In genomic region chr1:68174173-68175113, GRCh38 we compare ENCODE assay signal across 1 cellular context.
TF ChIP-seq lines count a peak whose summit lies in the region.

No MANE protein-coding gene starts in this region.

TF ChIP-seq in HEK293, 187 proteins besides CTCF, POLR2A, EP300 and RAD21 (continued from another document and continues in another):
- 0 out of 2 replicates have a peak, but pooled peaks have one; percentile 12 for TF ChIP-seq ZNF184 (tag by site-specific recombination; IDR thresholded peaks at IDR 0.05)
- TF ChIP-seq ZNF660 (tag by site-specific recombination; IDR thresholded peaks at IDR 0.05) = peak; percentile 82; the same call in 1 of the 2 replicates
- TF ChIP-seq ZBTB21 (tag by site-specific recombination; IDR thresholded peaks at IDR 0.05) = no peak
- peak; percentile 41; the same call in 1 of the 2 replicates for TF ChIP-seq TRIM28 (IDR thresholded peaks at IDR 0.05; ENCODE audit: borderline replicate concordance, low read length)
- no peak for TF ChIP-seq ZNF239 (tag by site-specific recombination; IDR thresholded peaks at IDR 0.05)
- no peak for TF ChIP-seq MEIS1 (CRISPR knock-in tag; IDR thresholded peaks at IDR 0.05; ENCODE audit: borderline replicate concordance)
- no peak for TF ChIP-seq KLF16 (tag by site-specific recombination; IDR thresholded peaks at IDR 0.05)
- TF ChIP-seq ZNF391 (tag by site-specific recombination; IDR thresholded peaks at IDR 0.05; ENCODE audit: borderline replicate concordance, low read depth) = no peak
- no peak for TF ChIP-seq ZNF48 (tag by site-specific recombination; IDR thresholded peaks at IDR 0.05)
- no peak for TF ChIP-seq ZNF555 (tag by site-specific recombination; conservative IDR thresholded peaks at IDR 0.05)
- peak; percentile 17; the same call in 1 of the 2 replicates for TF ChIP-seq ZNF600 (tag by site-specific recombination; IDR thresholded peaks at IDR 0.05)
- no peak for TF ChIP-seq ZSCAN18 (tag by site-specific recombination; IDR thresholded peaks at IDR 0.05)
- peak; percentile 29; the same call in 1 of the 2 replicates for TF ChIP-seq ZNF341 (tag by site-specific recombination; IDR thresholded peaks at IDR 0.05; ENCODE audit: low read depth)
- TF ChIP-seq GFI1B (tag by site-specific recombination; IDR thresholded peaks at IDR 0.05) = no peak
- peak; percentile 63; the same call in 1 of the 2 replicates for TF ChIP-seq ZNF843 (tag by site-specific recombination; IDR thresholded peaks at IDR 0.05)
- peak; percentile 10; the same call in 1 of the 2 replicates for TF ChIP-seq ZNF501 (tag by site-specific recombination; IDR thresholded peaks at IDR 0.05)
- no peak for TF ChIP-seq ZSCAN5A (tag by site-specific recombination; IDR thresholded peaks at IDR 0.05)
- TF ChIP-seq ZNF23 (tag by site-specific recombination; IDR thresholded peaks at IDR 0.05; ENCODE audit: borderline replicate concordance) = no peak
- TF ChIP-seq ZNF211 (tag by site-specific recombination; IDR thresholded peaks at IDR 0.05; ENCODE audit: low read depth) = no peak
- no peak for TF ChIP-seq PRDM1 (tag by site-specific recombination; IDR thresholded peaks at IDR 0.05)
- no peak for TF ChIP-seq ZNF174 (tag by site-specific recombination; IDR thresholded peaks at IDR 0.05)
- TF ChIP-seq ZNF354C (tag by site-specific recombination; IDR thresholded peaks at IDR 0.05; ENCODE audit: borderline replicate concordance, low read depth) = no peak
- no peak for TF ChIP-seq ZNF404 (tag by site-specific recombination; IDR thresholded peaks at IDR 0.05)
- TF ChIP-seq ZNF146 (tag by site-specific recombination; IDR thresholded peaks at IDR 0.05) = no peak
- TF ChIP-seq ZNF221 (tag by site-specific recombination; IDR thresholded peaks at IDR 0.05; ENCODE audit: borderline replicate concordance) = no peak
- no peak for TF ChIP-seq ZNF560 (tag by site-specific recombination; IDR thresholded peaks at IDR 0.05; ENCODE audit: borderline replicate concordance)
- no peak for TF ChIP-seq ZNF76 (tag by site-specific recombination; IDR thresholded peaks at IDR 0.05; ENCODE audit: borderline replicate concordance, low read depth)
- no peak for TF ChIP-seq ZNF302 (tag by site-specific recombination; IDR thresholded peaks at IDR 0.05; ENCODE audit: low read depth)
- TF ChIP-seq HOXA7 (CRISPR knock-in tag; IDR thresholded peaks at IDR 0.05; ENCODE audit: borderline replicate concordance) = no peak
- TF ChIP-seq ZNF548 (tag by site-specific recombination; IDR thresholded peaks at IDR 0.05) = no peak
- no peak for TF ChIP-seq TCF7L2 (IDR thresholded peaks at IDR 0.05; ENCODE audit: borderline replicate concordance, low read depth, low read length)
- TF ChIP-seq YY1 (tag by site-specific recombination; IDR thresholded peaks at IDR 0.05) = no peak
- 0 out of 2 replicates have a peak, but pooled peaks have one; percentile 31 for TF ChIP-seq ZSCAN30 (tag by site-specific recombination; IDR thresholded peaks at IDR 0.05)
- TF ChIP-seq ZNF398 (tag by site-specific recombination; IDR thresholded peaks at IDR 0.05) = peak; percentile 34; the same call in 1 of the 2 replicates
- no peak for TF ChIP-seq ZFP41 (tag by site-specific recombination; IDR thresholded peaks at IDR 0.05; ENCODE audit: borderline replicate concordance)
- TF ChIP-seq ZNF148 (tag by site-specific recombination; IDR thresholded peaks at IDR 0.05; ENCODE audit: borderline replicate concordance) = no peak
- no peak for TF ChIP-seq ZNF24 (tag by site-specific recombination; IDR thresholded peaks at IDR 0.05)
- no peak for TF ChIP-seq ZNF155 (tag by site-specific recombination; IDR thresholded peaks at IDR 0.05)
- no peak for TF ChIP-seq ZNF571 (tag by site-specific recombination; IDR thresholded peaks at IDR 0.05)
- no peak for TF ChIP-seq ZNF16 (tag by site-specific recombination; IDR thresholded peaks at IDR 0.05; ENCODE audit: low read depth)
- TF ChIP-seq ZNF585B (tag by site-specific recombination; IDR thresholded peaks at IDR 0.05) = no peak
- TF ChIP-seq ZBTB17 (tag by site-specific recombination; IDR thresholded peaks at IDR 0.05) = peak; percentile 25; the same call in 1 of the 2 replicates
- no peak for TF ChIP-seq ZNF114 (tag by site-specific recombination; IDR thresholded peaks at IDR 0.05)
- 0 out of 2 replicates have a peak, but pooled peaks have one; percentile 44 for TF ChIP-seq GLIS2 (tag by site-specific recombination; IDR thresholded peaks at IDR 0.05)
- no peak for TF ChIP-seq MZF1 (tag by site-specific recombination; IDR thresholded peaks at IDR 0.05; ENCODE audit: borderline replicate concordance)
- no peak for TF ChIP-seq ZNF639 (tag by site-specific recombination; IDR thresholded peaks at IDR 0.05)
- no peak for TF ChIP-seq ZNF133 (tag by site-specific recombination; IDR thresholded peaks at IDR 0.05)
- TF ChIP-seq ZBTB6 (tag by site-specific recombination; IDR thresholded peaks at IDR 0.05) = peak; percentile 82
- TF ChIP-seq ZSCAN23 (tag by site-specific recombination; IDR thresholded peaks at IDR 0.05) = no peak
- 0 out of 2 replicates have a peak, but pooled peaks have one; percentile 35 for TF ChIP-seq ZBTB10 (tag by site-specific recombination; IDR thresholded peaks at IDR 0.05)
- no peak for TF ChIP-seq ZNF791 (tag by site-specific recombination; IDR thresholded peaks at IDR 0.05)
- 0 out of 2 replicates have a peak, but pooled peaks have one; percentile 36 for TF ChIP-seq ZFHX2 (tag by site-specific recombination; conservative IDR thresholded peaks at IDR 0.05)
- TF ChIP-seq ZBTB20 (tag by site-specific recombination; IDR thresholded peaks at IDR 0.05) = peak; percentile 43; the same call in 1 of the 2 replicates
- no peak for TF ChIP-seq ZNF658 (tag by site-specific recombination; IDR thresholded peaks at IDR 0.05)
- peak; percentile 33; the same call in 1 of the 2 replicates for TF ChIP-seq KLF10 (tag by site-specific recombination; IDR thresholded peaks at IDR 0.05)
- TF ChIP-seq ZNF280D (tag by site-specific recombination; IDR thresholded peaks at IDR 0.05) = no peak
